In the genomic region with DNA sequence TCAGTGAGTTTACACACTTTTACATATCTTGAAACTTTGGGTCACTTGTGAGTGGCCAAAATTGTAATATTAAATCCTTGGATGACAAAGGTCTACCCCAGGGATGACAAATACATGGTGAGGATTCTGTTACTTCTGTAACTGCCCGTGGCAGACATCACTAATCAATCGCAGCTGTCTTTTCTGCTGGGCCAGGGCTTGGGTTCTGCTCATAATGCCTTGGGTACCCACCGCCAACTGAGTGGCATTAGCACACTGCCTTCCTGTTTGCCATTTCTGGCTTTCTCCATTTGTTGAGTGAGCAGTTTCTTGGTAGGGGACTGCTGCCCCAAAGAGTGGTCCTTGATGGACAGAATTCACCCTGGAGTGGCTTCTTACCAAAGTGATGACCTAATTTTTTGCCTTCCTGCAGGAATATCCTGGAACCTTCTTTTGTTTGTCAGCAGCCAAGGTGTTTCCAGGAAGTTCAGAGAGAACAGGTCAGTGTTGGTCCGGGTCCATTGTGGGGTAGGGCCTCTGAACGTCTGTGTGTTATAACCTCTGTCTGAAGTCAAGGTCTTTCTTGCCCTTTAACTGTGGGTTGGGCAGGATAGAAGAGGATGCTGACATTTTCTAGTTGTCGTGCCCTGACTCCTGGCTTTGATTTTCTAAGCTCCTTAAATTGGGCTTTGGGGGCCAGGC, we compare ENCODE assay signal across 19 cellular contexts. TPM values are rescaled to one million over a fixed set of nuclear protein-coding genes. Genes with fewer than 3 reads are reported as not detected.
A peak's percentile ranks its signal among the peaks of the same experiment; 100 is the strongest.
DNase-seq lines count a peak whose midpoint lies in the region; ATAC-seq, FAIRE-seq and TF ChIP-seq lines count a peak whose summit lies in the region.
"Had no signal": no experiment of that assay in that cellular context is flagged by ENCODE, and none has a peak within 500 bp of the region (broad histone marks: within the 10 kb centered on the region; RNA-seq: fewer than 3 reads in every experiment).

No MANE protein-coding gene starts in this region.

- POLR2A ChIA-PET in HepG2 (lab: Yijun Ruan, JAX) (interaction anchor here (1.8 kb wide), 1 partner anchor 21 kb away, joined by 5 read pairs; no protein-coding TSS in a partner anchor), A673 (lab: Charles Lee; ENCODE audit: low non-redundant PET) (interaction anchor here (1.1 kb wide), 1 partner anchor 50 kb away, joined by 3 read pairs; no protein-coding TSS in a partner anchor)

- H3K4me1 ChIP-seq in DOHH2 (ENCODE audit: control insufficient read depth, low read length): peaks cover 18% of the 10 kb centered on the region
- peaks cover 95% of the 10 kb centered on the region for H3K4me1 ChIP-seq in HepG2 (ENCODE audit: insufficient read depth, low read length)
- peaks cover 17% of the 10 kb centered on the region for H3K4me1 ChIP-seq in A673 (ENCODE audit: insufficient read depth, low read length, poor library complexity, severe bottlenecking)

- H3K79me2 ChIP-seq in DOHH2 (ENCODE audit: control insufficient read depth, low read length): no peaks in the 10 kb centered on the region
- peaks cover 61% of the 10 kb centered on the region for H3K79me2 ChIP-seq in HepG2 (ENCODE audit: insufficient read depth, low read length)

- TF ChIP-seq EP300 in HepG2 (IDR thresholded peaks at IDR 0.05; ENCODE audit: low read depth in 2 of 2, low read length in 2 of 2): no peak
- TF ChIP-seq EP300 in HepG2 (CRISPR knock-in tag; IDR thresholded peaks at IDR 0.05; ENCODE audit: borderline replicate concordance): no peak

- in situ Hi-C loops in HepG2 (cut with HindIII; ENCODE audit: extremely low pct_ligation_motif_present, low pct_unique_long_range_greater_than_20kb): no loop called here

- H4K20me1 ChIP-seq in DOHH2 (ENCODE audit: control insufficient read depth, insufficient read depth, low read depth, low read length) (no peaks in the 10 kb centered on the region), HepG2 (ENCODE audit: insufficient read depth, low read length) (no peaks in the 10 kb centered on the region)

- no peak for DNase-seq in HepG2 (ENCODE audit: low spot score)
- peak; percentile 62 for DNase-seq in posterior vena cava (ENCODE audit: low spot score)
- no peak for DNase-seq in stimulated activated CD4-positive, alpha-beta T cell treated with anti-CD3 and anti-CD28 coated beads, Interleukin-2, amount 100 ng/mL, for 48 hours
- no peak for DNase-seq in A673 (ENCODE audit: low spot score)
- DNase-seq: activated CD4-positive, alpha-beta memory T cell treated with anti-CD3 and anti-CD28 coated beads, Interleukin-2, amount 10 ng/mL, durations not matched to agents 7 days and 5 days; activated T-cell treated with anti-CD3 and anti-CD28 coated beads, Interleukin-2, amount 50 U/mL, for 72 hours; effector memory CD8-positive, alpha-beta T cell; NCI-H1694 treated with DMSO at 0.1 percent for 48 hours; NCI-H446; ovary; SHP77; stimulated activated CD4-positive, alpha-beta T cell treated with anti-CD3 and anti-CD28 coated beads, Interleukin-12 subunit alpha, Interleukin-12 subunit beta, amount 100 ng/mL, for 4 hours; stimulated activated naive CD8-positive, alpha-beta T cell treated with anti-CD3 and anti-CD28 coated beads, Interleukin-15, Interleukin-2, amounts not matched to agents 100 U/mL and 50 U/mL, for 24 hours; T-helper 1 cell; WERI-Rb-1 had no signal

- no peaks in the 10 kb centered on the region for H3K9me2 ChIP-seq in DOHH2 (replicated peaks; ENCODE audit: control insufficient read depth, low read length)

- H3F3A ChIP-seq in DOHH2 (ENCODE audit: control insufficient read depth, insufficient read depth): no peaks in the 10 kb centered on the region

- ATAC-seq in HepG2 (no peak), HG03432 (IDR thresholded peaks at IDR 0.05; ENCODE audit: unreplicated experiment) (no peak), GM21786 (IDR thresholded peaks at IDR 0.05; ENCODE audit: unreplicated experiment) (no peak)
- ATAC-seq: activated T-cell treated with anti-CD3 and anti-CD28 coated beads, Interleukin-2, amount 50 U/mL, for 72 hours; effector memory CD8-positive, alpha-beta T cell; stimulated activated naive CD8-positive, alpha-beta T cell treated with anti-CD3 and anti-CD28 coated beads, Interleukin-15, Interleukin-2, amounts not matched to agents 100 U/mL and 50 U/mL, for 24 hours had no signal

- H3K9me3 ChIP-seq in DOHH2 (ENCODE audit: control insufficient read depth, insufficient read depth, low read length): 0 out of 2 replicates have a peak, but pooled peaks cover 2% of the 10 kb centered on the region
- no peaks in the 10 kb centered on the region for H3K9me3 ChIP-seq in HepG2 (ENCODE audit: low read length)
- H3K9me3 ChIP-seq in A673 (ENCODE audit: low read depth, low read length, poor library complexity, severe bottlenecking): no peaks in the 10 kb centered on the region
- H3K9me3 ChIP-seq: ovary had no signal

- CTCF ChIA-PET in HepG2 (lab: Yijun Ruan, JAX; ENCODE audit: low intra/inter-chr PET ratio, low total read pairs) (no interaction called here), A673 (lab: Charles Lee) (no interaction called here)

- FAIRE-seq in HepG2 (lab: Jason Lieb, UNC): no peak

- no peak overlapping the region for H3K4me3 ChIP-seq in DOHH2 (ENCODE audit: low read length)
- no peak overlapping the region for H3K4me3 ChIP-seq in HepG2 (replicated peaks in 1 of 3; ENCODE audit: insufficient read depth in 1 of 3, low read depth in 2 of 3, low read length in 3 of 3)
- no peak overlapping the region for H3K4me3 ChIP-seq in A673 (ENCODE audit: low read depth, low read length, poor library complexity, severe bottlenecking)
- H3K4me3 ChIP-seq: ovary had no signal

- no peak overlapping the region for H3K9ac ChIP-seq in HepG2 (ENCODE audit: insufficient read depth, low read depth, low read length)

- 0 out of 2 replicates have a peak overlapping the region, but pooled peaks have one; percentile 11 for H3K4me2 ChIP-seq in DOHH2 (ENCODE audit: low read length)
- H3K4me2 ChIP-seq in HepG2 (ENCODE audit: low read depth, low read length): peak overlapping the region; percentile 30

- TF ChIP-seq POLR2A in HepG2 (IDR thresholded peaks at IDR 0.05; ENCODE audit: insufficient read depth in 1 of 2, low read depth in 2 of 2, low read length in 2 of 2): no peak

- no peak for TF ChIP-seq CTCF in DOHH2 (IDR thresholded peaks at IDR 0.05; ENCODE audit: low read depth, low read length, poor library complexity, severe bottlenecking)
- no peak for TF ChIP-seq CTCF in HepG2 (CRISPR knock-in tag; IDR thresholded peaks at IDR 0.05)
- TF ChIP-seq CTCF in A673 (conservative IDR thresholded peaks at IDR 0.05; ENCODE audit: low read depth, low read length): no peak

- no peak overlapping the region for H2AFZ ChIP-seq in HepG2 (ENCODE audit: low read length)

- intact Hi-C loops in HepG2 (cut with micrococcal nuclease; ENCODE audit: unreplicated experiment): no loop called here
- intact Hi-C loops in posterior vena cava (cut with DNase I): no loop called here
- intact Hi-C loops in A673 (cut with micrococcal nuclease; ENCODE audit: unreplicated experiment): no loop called here

- no peak for TF ChIP-seq RAD21 in HepG2 (CRISPR knock-in tag; IDR thresholded peaks at IDR 0.05)

- H3K27me3 ChIP-seq in DOHH2 (ENCODE audit: control insufficient read depth, low read length) (peaks cover 2% of the 10 kb centered on the region), HepG2 (ENCODE audit: control insufficient read depth in 1 of 2, insufficient read depth in 2 of 2, low read length in 2 of 2) (no peaks in the 10 kb centered on the region), A673 (replicated peaks; ENCODE audit: insufficient read depth, low read depth, low read length, poor library complexity) (no peaks in the 10 kb centered on the region)
- H3K27me3 ChIP-seq: ovary had no signal

- BruUV-seq in HepG2 (replicated peaks; lab: Mats Ljungman, UMichigan) (no TSS peak), A673 (replicated peaks; lab: Mats Ljungman, UMichigan) (no TSS peak)

- H3K36me3 ChIP-seq in DOHH2 (ENCODE audit: control insufficient read depth, low read length) (no peaks in the 10 kb centered on the region), HepG2 (replicated peaks in 1 of 2; ENCODE audit: control insufficient read depth in 1 of 2, insufficient read depth in 2 of 2, low read length in 2 of 2) (no peaks in the 10 kb centered on the region), A673 (ENCODE audit: insufficient read depth, low read length, poor library complexity, severe bottlenecking) (no peaks in the 10 kb centered on the region)
- H3K36me3 ChIP-seq: ovary had no signal

- WGBS in HepG2 (ENCODE audit: low lambda C conversion rate): 47% methylated on average over 6 of the region's 6 CpGs

- H3K27ac ChIP-seq in DOHH2 (ENCODE audit: low read depth, low read length) (no peak overlapping the region), cingulate gyrus (ENCODE audit: low read depth, low read length) (peak overlapping the region; percentile 19), HepG2 (ENCODE audit: extremely low read length, insufficient read depth, low read length) (peak overlapping the region; percentile 75), A673 (ENCODE audit: low read depth, low read length, poor library complexity, severe bottlenecking) (no peak overlapping the region)
- H3K27ac ChIP-seq: ovary, WERI-Rb-1 had no signal

TF ChIP-seq in HepG2, 621 proteins besides CTCF, POLR2A, EP300 and RAD21 (continues in another document):
- no peak for TF ChIP-seq XRCC5 (optimal IDR thresholded peaks at IDR 0.05; ENCODE audit: low read length)

RNA-seq across cellular contexts. Expression of gene TSPAN9, which starts 6.2 kb away (rescaled TPM):
- 11.6 and 18.1 TPM in 2 replicates for total RNA-seq in HepG2 (2016; rRNA removed; fragmentation: Illumina TruSeq; extraction: Trizol)
- total RNA-seq in HepG2 (2016; cell fraction: cytosol; rRNA removed; fragmentation: Illumina TruSeq; extraction: Trizol; ENCODE audit: low read depth): 2.5 and 3.1 TPM in 2 replicates
- 9.6 and 21.5 TPM in 2 replicates for total RNA-seq in HepG2 (2016; cell fraction: insoluble cytoplasmic fraction; rRNA removed; fragmentation: Illumina TruSeq; extraction: Trizol)
- 4.4 and 4.6 TPM in 2 replicates for total RNA-seq in HepG2 (2016; cell fraction: membrane; rRNA removed; fragmentation: Illumina TruSeq; extraction: Trizol)
- 16.9 and 19.5 TPM in 2 replicates for total RNA-seq in HepG2 (2016; cell fraction: nucleus; rRNA removed; fragmentation: Illumina TruSeq; extraction: Trizol)
- polyA plus RNA-seq in HepG2 (2011; rRNA removed): 42.3 and 58.2 TPM in 2 replicates
- 38.6 and 41.6 TPM in 2 replicates for polyA plus RNA-seq in HepG2 (2011; cell fraction: cytosol; rRNA removed)
- 55.3 and 55.7 TPM in 2 replicates for polyA plus RNA-seq in HepG2 (2011; cell fraction: nucleus; rRNA removed)
- 27.2 and 58.7 TPM in 2 replicates for polyA plus RNA-seq in HepG2 (2012)
- polyA plus RNA-seq in HepG2 (2016; cell fraction: cytosol; fragmentation: Illumina TruSeq; extraction: Trizol; ENCODE audit: low read depth): 2.2 and 3.0 TPM in 2 replicates
- polyA plus RNA-seq in HepG2 (2016; cell fraction: insoluble cytoplasmic fraction; fragmentation: Illumina TruSeq; extraction: Trizol; ENCODE audit: low read depth): 9.6 and 13.8 TPM in 2 replicates
- 4.1 TPM in 2 replicates for polyA plus RNA-seq in HepG2 (2016; cell fraction: membrane; fragmentation: Illumina TruSeq; extraction: Trizol; ENCODE audit: low read depth)
- polyA plus RNA-seq in HepG2 (2016; cell fraction: nucleus; fragmentation: Illumina TruSeq; extraction: Trizol; ENCODE audit: insufficient read depth, low read depth): 31.0 and 34.1 TPM in 2 replicates
- 9.4 and 96.3 TPM in 2 replicates for polyA minus RNA-seq in HepG2 (2011; rRNA and poly(A)+ RNA removed; ENCODE audit: low replicate concordance)
- 25.1 and 32.3 TPM in 2 replicates for polyA minus RNA-seq in HepG2 (2011; cell fraction: cytosol; rRNA and poly(A)+ RNA removed)
- polyA minus RNA-seq in HepG2 (2011; cell fraction: nucleus; rRNA and poly(A)+ RNA removed): 27.2 and 29.7 TPM in 2 replicates
- total RNA-seq in posterior vena cava: 10 to 100 TPM; 34.2 to 38.5 TPM
- total RNA-seq in A673 (2021): 35.5 and 41.9 TPM in 2 replicates

Comparison
In these comparisons a context has a peak if more than half of its experiments do, and no peak if none do; other contexts are left out.
1. H3K27ac ChIP-seq: peak in cingulate gyrus (single experiment) and HepG2 (single experiment); none in DOHH2 (single experiment) and A673 (single experiment).